1 cellular context compared by ENCODE assay signal in genomic region chr18:44098551-44099098, GRCh38.
TF ChIP-seq lines count a peak whose summit lies in the region.

No MANE protein-coding gene starts in this region.

TF ChIP-seq in GM23338, 12 proteins besides CTCF, POLR2A, EP300 and RAD21 (continued from another document):
- TF ChIP-seq ZNF462 (CRISPR knock-in tag; IDR thresholded peaks at IDR 0.05) (no peak), NANOG (IDR thresholded peaks at IDR 0.05; ENCODE audit: borderline replicate concordance) (no peak), POLR2AphosphoS5 (IDR thresholded peaks at IDR 0.05; ENCODE audit: low read depth) (no peak), ZNF331 (CRISPR knock-in tag; IDR thresholded peaks at IDR 0.05; ENCODE audit: low read depth) (no peak), ETS1 (IDR thresholded peaks at IDR 0.05) (no peak), EZH2 (IDR thresholded peaks at IDR 0.05; ENCODE audit: low read depth, unreplicated experiment) (no peak)
